ENCODE assay signal across 8 cellular contexts in genomic region chr3:23944861-23945652, GRCh38. TPM values are rescaled to one million over a fixed set of nuclear protein-coding genes. Genes with fewer than 3 reads are reported as not detected.
DNase-seq lines count a peak whose midpoint lies in the region; ATAC-seq, FAIRE-seq and TF ChIP-seq lines count a peak whose summit lies in the region.

NR1D2 (plus strand) TSS chr3:23945286; CDS start chr3:23945579, 293 bp downstream.

- peak within 1 kb of the TSS; percentile 72 for H2BK120ac ChIP-seq in neuronal stem cell (ENCODE audit: low read depth, low read length)

- H2AFZ ChIP-seq in DND-41 (ENCODE audit: low read depth, low read length) (peak within 1 kb of the TSS; percentile 80), neuronal stem cell (ENCODE audit: low read length) (peak within 1 kb of the TSS; percentile 96)

- no peaks in the 10 kb centered on the region for H3K79me1 ChIP-seq in neuronal stem cell (ENCODE audit: low read depth, low read length)

- H2BK5ac ChIP-seq in neuronal stem cell (ENCODE audit: low read length): peak within 1 kb of the TSS; percentile 82

- TF ChIP-seq POLR2A in Raji (IDR thresholded peaks at IDR 0.05; ENCODE audit: insufficient read depth, low read depth, low read length): peak; percentile 35; the same call in 1 of the 2 replicates

- H3K18ac ChIP-seq in neuronal stem cell (ENCODE audit: low read length): peak within 1 kb of the TSS; percentile 100

- H2BK15ac ChIP-seq in neuronal stem cell (ENCODE audit: low read length): peak within 1 kb of the TSS; percentile 84

- DNase-seq in DND-41 (peak; percentile 71), frontal cortex (ENCODE audit: low spot score in 2 of 2) (peak; percentile 87 to 90), neuronal stem cell (ENCODE audit: low spot score) (peak; percentile 87)
- peak; percentile 16 to 77 (median 46) for DNase-seq in activated naive CD4-positive, alpha-beta T cell (lab: John Stamatoyannopoulos, UW)

- H3K4me2 ChIP-seq in DND-41 (ENCODE audit: insufficient read depth, low read length) (peak within 1 kb of the TSS; percentile 85), neuronal stem cell (ENCODE audit: insufficient read depth, low read length, poor library complexity, severe bottlenecking) (peak within 1 kb of the TSS; percentile 78)

- WGBS in HUES64: under 1% methylated on average over 88 of the region's 88 CpGs
- WGBS in neuronal stem cell (ENCODE audit: extremely low coverage in 2 of 2, insufficient read length in 2 of 2, insufficient replicate concordance in 1 of 2), 2 donors: no CpG with 5 or more reads among the region's 88 CpGs

- peak within 1 kb of the TSS; percentile 96 for H4K8ac ChIP-seq in neuronal stem cell (ENCODE audit: low read depth, low read length)

- H4K20me1 ChIP-seq in DND-41 (ENCODE audit: insufficient read depth, low read length): peaks cover 35% of the 10 kb centered on the region

- H3K4me3 ChIP-seq in DND-41 (ENCODE audit: low read depth in 1 of 2, low read length in 2 of 2): peak within 1 kb of the TSS; percentile 43 to 92; a peak in 3 of 4 replicates
- peak within 1 kb of the TSS; percentile 84 for H3K4me3 ChIP-seq in HUES64 (ENCODE audit: low read length)
- H3K4me3 ChIP-seq in neuronal stem cell (ENCODE audit: low read length in 2 of 2): peak within 1 kb of the TSS; percentile 88 to 95
- H3K4me3 ChIP-seq in subcutaneous abdominal adipose tissue (ENCODE audit: low read depth in 1 of 5, low read length in 5 of 5): peak within 1 kb of the TSS; percentile 74 to 94 (median 79)

- H3K27ac ChIP-seq in DND-41 (ENCODE audit: low read length) (peak within 1 kb of the TSS; percentile 42), HUES64 (ENCODE audit: low read depth, low read length) (peak within 1 kb of the TSS; percentile 97), neuronal stem cell (replicated peaks; ENCODE audit: low read length) (peak within 1 kb of the TSS; percentile 98), subcutaneous abdominal adipose tissue (ENCODE audit: low read depth, low read length) (peak within 1 kb of the TSS; percentile 82)

- H3K36me3 ChIP-seq in DND-41 (ENCODE audit: insufficient read depth, low read length): no peaks in the 10 kb centered on the region
- no peaks in the 10 kb centered on the region for H3K36me3 ChIP-seq in HUES64 (ENCODE audit: insufficient read depth, low read length)
- no peaks in the 10 kb centered on the region for H3K36me3 ChIP-seq in neuronal stem cell (replicated peaks in 1 of 2; ENCODE audit: control insufficient read depth in 2 of 2, insufficient read depth in 2 of 2, low read length in 2 of 2)
- peaks cover 0 to 3% (median 0%) of the 10 kb centered on the region in 5 donors for H3K36me3 ChIP-seq in subcutaneous abdominal adipose tissue (ENCODE audit: control insufficient read depth in 5 of 5, insufficient read depth in 5 of 5, low read length in 5 of 5)

- H2BK12ac ChIP-seq in neuronal stem cell (ENCODE audit: low read length): no peak within 1 kb of the TSS

- H3K9ac ChIP-seq in DND-41 (ENCODE audit: low read depth, low read length) (peak within 1 kb of the TSS; percentile 71), HUES64 (ENCODE audit: low read depth, low read length) (peak within 1 kb of the TSS; percentile 94), neuronal stem cell (ENCODE audit: low read depth, low read length, poor library complexity) (peak within 1 kb of the TSS; percentile 97), subcutaneous abdominal adipose tissue (ENCODE audit: low read length in 5 of 5) (peak within 1 kb of the TSS; percentile 11 to 95 (median 80))

- H2AK5ac ChIP-seq in neuronal stem cell (ENCODE audit: low read depth, low read length): no peak within 1 kb of the TSS

- H3K4ac ChIP-seq in neuronal stem cell (ENCODE audit: low read length): no peak within 1 kb of the TSS

- peaks cover 23% of the 10 kb centered on the region for H3K27me3 ChIP-seq in DND-41 (ENCODE audit: insufficient read depth, low read length, poor library complexity)
- no peaks in the 10 kb centered on the region for H3K27me3 ChIP-seq in HUES64 (ENCODE audit: insufficient read depth, low read length)
- H3K27me3 ChIP-seq in neuronal stem cell (ENCODE audit: control insufficient read depth in 3 of 3, insufficient read depth in 3 of 3, low read depth in 1 of 3, low read length in 3 of 3): no peaks in the 10 kb centered on the region
- no peaks in the 10 kb centered on the region for H3K27me3 ChIP-seq in subcutaneous abdominal adipose tissue (ENCODE audit: control insufficient read depth in 5 of 5, insufficient read depth in 4 of 5, low read length in 5 of 5)

- ATAC-seq in DND-41 (ENCODE audit: insufficient read depth, low read depth) (peak; percentile 58), GM21526 (IDR thresholded peaks at IDR 0.05; ENCODE audit: low FRiP score, unreplicated experiment) (peak; percentile 60)

- H3K23ac ChIP-seq in neuronal stem cell (ENCODE audit: low read depth, low read length, poor library complexity): peak within 1 kb of the TSS; percentile 97

- no peak for FAIRE-seq in frontal cortex (lab: Jason Lieb, UNC)

- H3K9me3 ChIP-seq in DND-41 (ENCODE audit: insufficient read depth, low read length, severe bottlenecking): no peaks in the 10 kb centered on the region
- no peaks in the 10 kb centered on the region for H3K9me3 ChIP-seq in HUES64 (ENCODE audit: insufficient read depth, low read depth, low read length)
- H3K9me3 ChIP-seq in neuronal stem cell (replicated peaks in 1 of 2; ENCODE audit: control insufficient read depth in 2 of 2, insufficient read depth in 1 of 2, low read depth in 1 of 2, low read length in 2 of 2): no peaks in the 10 kb centered on the region
- no peaks in the 10 kb centered on the region for H3K9me3 ChIP-seq in subcutaneous abdominal adipose tissue (ENCODE audit: control insufficient read depth in 5 of 5, low read length in 5 of 5)

- no peak within 1 kb of the TSS for H4K91ac ChIP-seq in neuronal stem cell (ENCODE audit: low read depth, low read length, poor library complexity)

- TF ChIP-seq CTCF in DND-41 (IDR thresholded peaks at IDR 0.05; ENCODE audit: borderline replicate concordance, extremely low read depth, low read length, poor library complexity, severe bottlenecking): peak; percentile 25

- peak within 1 kb of the TSS; percentile 89 for H3K14ac ChIP-seq in neuronal stem cell (ENCODE audit: low read length)

- H3K79me2 ChIP-seq in DND-41 (ENCODE audit: insufficient read depth, low read length): peaks cover 18% of the 10 kb centered on the region; the same call in 1 of the 2 replicates

- H3K4me1 ChIP-seq in DND-41 (ENCODE audit: insufficient read depth, low read length): peaks cover 24% of the 10 kb centered on the region
- peaks cover 24% of the 10 kb centered on the region for H3K4me1 ChIP-seq in HUES64 (ENCODE audit: insufficient read depth, low read length)
- peaks cover 7 to 12% of the 10 kb centered on the region in 2 donors for H3K4me1 ChIP-seq in neuronal stem cell (ENCODE audit: control insufficient read depth in 2 of 2, insufficient read depth in 1 of 2, low read depth in 1 of 2, low read length in 2 of 2)
- H3K4me1 ChIP-seq in subcutaneous abdominal adipose tissue (ENCODE audit: control insufficient read depth in 5 of 5, insufficient read depth in 5 of 5, low read length in 5 of 5): peaks cover 4 to 45% (median 39%) of the 10 kb centered on the region in 5 donors

RNA-seq across cellular contexts. Expression of gene NR1D2, which starts in this region (rescaled TPM):
- polyA plus RNA-seq in HUES64 (2013, experiment 1 of 2): 11.2 TPM
- polyA plus RNA-seq in HUES64 (2013, experiment 2 of 2): 14.1 TPM
- total RNA-seq in frontal cortex: 39.5 TPM
- 20.8 TPM for polyA plus RNA-seq in neuronal stem cell (2013, experiment 1 of 2)
- polyA plus RNA-seq in neuronal stem cell (2013, experiment 2 of 2): 20.8 TPM

Comparison
In these comparisons a context has a peak if more than half of its experiments do, and no peak if none do; other contexts are left out.
1. Peak in every context shown above with its lines: DNase-seq, ATAC-seq, H3K4me3 ChIP-seq and H3K27ac ChIP-seq.
2. H3K27ac ChIP-seq: peak in every context shown above with its lines; median percentile 98 in neuronal stem cell; 97 in HUES64; 82 in subcutaneous abdominal adipose tissue; 42 in DND-41.